In genomic region chr4:165177725-165178666, GRCh38 we compare ENCODE assay signal across 1 cellular context.
TF ChIP-seq lines count a peak whose summit lies in the region.

No MANE protein-coding gene starts in this region.

TF ChIP-seq in GM12878, 131 proteins besides CTCF, POLR2A, EP300 and RAD21 (continued from another document):
- TF ChIP-seq RELB (IDR thresholded peaks at IDR 0.05; ENCODE audit: low read depth) (peak; percentile 86), IRF5 (IDR thresholded peaks at IDR 0.05; ENCODE audit: borderline replicate concordance) (no peak), IKZF2 (IDR thresholded peaks at IDR 0.05) (peak; percentile 17 to 24; a peak in 2 of 4 replicates), NFYA (IDR thresholded peaks at IDR 0.05; ENCODE audit: borderline replicate concordance, low read depth, low read length) (no peak), SMARCA5 (IDR thresholded peaks at IDR 0.05) (no peak), NFXL1 (IDR thresholded peaks at IDR 0.05; ENCODE audit: borderline replicate concordance) (no peak), EGR1 (IDR thresholded peaks at IDR 0.05; ENCODE audit: borderline replicate concordance in 1 of 2, low read depth in 2 of 2, low read length in 2 of 2) (no peak)
